Comparison of ENCODE assay signal across 7 cellular contexts in the genomic region with DNA sequence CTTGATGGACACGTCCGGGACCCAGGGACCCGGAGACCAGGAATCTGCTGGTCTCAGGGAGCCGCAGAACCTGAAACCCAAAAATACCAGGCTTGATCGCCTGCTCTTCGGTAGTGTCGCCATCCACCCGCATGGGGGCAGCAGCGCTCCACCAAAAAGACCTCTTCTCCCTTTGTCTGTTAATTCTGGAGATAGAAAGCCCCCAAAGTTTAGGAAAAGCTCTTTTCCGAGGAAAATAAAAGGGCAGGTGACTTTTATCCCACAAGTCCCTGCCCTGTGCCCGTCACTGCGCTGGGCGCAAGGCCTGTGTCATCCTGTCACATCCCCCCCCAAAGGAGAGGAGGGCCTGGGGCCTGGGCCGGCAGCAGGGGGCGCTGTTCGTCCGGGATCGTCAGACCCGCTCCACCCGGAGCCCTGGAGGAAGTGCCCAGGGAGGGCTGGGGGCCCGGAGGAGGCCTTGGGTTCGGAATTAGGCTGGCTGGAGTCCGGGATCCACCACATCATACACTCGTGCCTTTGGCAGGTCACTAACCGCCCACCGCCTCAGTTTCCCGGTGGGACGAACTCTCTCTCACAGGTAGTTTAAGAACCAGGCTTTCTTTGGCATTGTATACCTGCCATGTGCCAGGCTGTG.
DNase-seq lines count a peak whose midpoint lies in the region; ATAC-seq and TF ChIP-seq lines count a peak whose summit lies in the region.

No MANE protein-coding gene starts in this region.

- no peaks in the 10 kb centered on the region for H3K36me3 ChIP-seq in WERI-Rb-1

- no peaks in the 10 kb centered on the region for H3K27me3 ChIP-seq in WERI-Rb-1 (ENCODE audit: insufficient read depth, low read depth, severe bottlenecking)

- H3K27ac ChIP-seq in WERI-Rb-1 = peak overlapping the region; percentile 72

- H3K9me3 ChIP-seq in WERI-Rb-1 (ENCODE audit: severe bottlenecking) = no peaks in the 10 kb centered on the region

- in situ Hi-C loops in T47D (cut with HindIII; ENCODE audit: low pct_unique_long_range_greater_than_20kb, low sequenced_read_pairs) = no loop called here

- DNase-seq in NCI-H2107 treated with DMSO at 0.1 percent for 48 hours (lab: John Stamatoyannopoulos, UW; ENCODE audit: unreplicated experiment) (peak; percentile 64), WERI-Rb-1 (peak; percentile 86), T47D (ENCODE audit: low read depth in 1 of 2, low spot score in 1 of 2) (peak; percentile 52 to 57), inferior parietal cortex (ENCODE audit: extremely low spot score) (peak; percentile 71), smooth muscle cell of the brain vasculature (ENCODE audit: low read depth, low spot score) (peak; percentile 51)

- TF ChIP-seq CTCF in GM12875 (IDR thresholded peaks at IDR 0.05; ENCODE audit: borderline replicate concordance, insufficient read depth, low read depth, low read length) (peak; percentile 72), WERI-Rb-1 (IDR thresholded peaks at IDR 0.05; ENCODE audit: low read depth, low read length) (peak; percentile 70)

- H3K4me3 ChIP-seq in GM12875 (ENCODE audit: low read depth, low read length) = no peak overlapping the region
- no peak overlapping the region for H3K4me3 ChIP-seq in WERI-Rb-1 (ENCODE audit: low read depth, low read length)

- ATAC-seq in HG02885 (IDR thresholded peaks at IDR 0.05; ENCODE audit: poor library complexity, unreplicated experiment) = peak; percentile 38
